ENCODE assay signal across 8 cellular contexts in the genomic region with DNA sequence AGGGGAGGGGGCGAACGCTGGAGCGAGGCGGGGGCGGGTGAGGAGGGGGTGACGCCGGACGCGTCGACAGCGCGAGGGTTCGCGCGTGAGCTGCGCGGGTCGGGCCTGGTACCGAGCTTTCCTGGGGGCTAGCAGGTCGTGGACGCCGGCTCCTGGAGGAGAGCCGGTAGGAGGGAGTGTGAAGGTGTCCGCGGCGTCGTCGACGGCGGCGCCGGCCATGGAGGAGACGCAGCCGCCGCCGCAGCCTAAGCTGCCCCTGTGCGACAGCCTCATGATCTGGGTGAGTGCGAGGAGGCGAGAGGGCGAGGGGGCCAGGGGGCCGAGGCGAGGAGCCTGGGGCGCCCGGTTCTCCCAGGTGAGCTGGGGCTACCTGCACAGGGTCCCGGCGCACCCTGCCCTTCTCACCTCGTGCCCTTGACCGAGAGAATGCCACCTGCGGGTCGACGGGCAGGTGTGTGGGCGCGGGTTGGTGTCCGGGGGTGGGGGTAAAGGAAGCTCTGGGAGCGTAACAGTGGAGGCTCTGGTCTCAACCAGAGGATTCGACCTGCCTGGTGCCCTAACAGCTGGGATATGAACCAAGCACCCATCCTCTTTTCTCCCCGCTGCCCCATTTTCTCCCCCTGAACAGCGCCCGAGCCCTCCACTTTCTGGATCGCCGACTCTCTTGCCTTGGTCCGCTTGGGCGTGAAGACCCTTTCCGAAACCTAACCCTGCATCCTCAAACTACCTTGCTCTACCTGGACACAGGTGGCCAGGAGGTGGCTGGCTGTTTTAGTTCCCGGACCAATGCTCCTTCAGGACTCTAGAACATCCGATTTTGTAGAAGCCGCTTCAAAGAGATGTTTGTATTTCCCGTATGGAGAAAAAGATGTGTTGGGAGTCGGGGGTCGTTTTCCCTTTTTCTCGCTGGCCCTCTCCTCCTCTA. TPM values are rescaled to one million over a fixed set of nuclear protein-coding genes. Genes with fewer than 3 reads are reported as not detected.
DNase-seq lines count a peak whose midpoint lies in the region; ATAC-seq and TF ChIP-seq lines count a peak whose summit lies in the region.

A gene (plus strand): TSS at position 49 of the 925 bp plus-strand sequence. CDS start 169 bp downstream, at position 218.

- H3K9me3 Mint-ChIP-seq in central memory CD8-positive, alpha-beta T cell: no peaks in the 10 kb centered on the region

- H3K4me1 Mint-ChIP-seq in central memory CD8-positive, alpha-beta T cell: peaks cover 6% of the 10 kb centered on the region

- no peak for TF ChIP-seq CTCF in GM12875 (IDR thresholded peaks at IDR 0.05; ENCODE audit: borderline replicate concordance, insufficient read depth, low read depth, low read length)

- no peaks in the 10 kb centered on the region for H3K9me3 ChIP-seq in mesodermal cell (ENCODE audit: control insufficient read depth, low read length)

- ATAC-seq in GM21619 (IDR thresholded peaks at IDR 0.05; ENCODE audit: unreplicated experiment) (peak; percentile 25), GM21717 (IDR thresholded peaks at IDR 0.05; ENCODE audit: unreplicated experiment) (no peak)
- ATAC-seq in central memory CD8-positive, alpha-beta T cell (replicated peaks; ENCODE audit: extremely low read depth, poor library complexity, severe bottlenecking): peak; percentile 43

- H3K27me3 Mint-ChIP-seq in central memory CD8-positive, alpha-beta T cell: peaks cover 15% of the 10 kb centered on the region

- peaks cover 8% of the 10 kb centered on the region for H3K36me3 Mint-ChIP-seq in central memory CD8-positive, alpha-beta T cell (ENCODE audit: insufficient read depth)

- H3K4me1 ChIP-seq in mesodermal cell (ENCODE audit: control insufficient read depth, insufficient read depth, low read length, poor library complexity, severe bottlenecking): no peaks in the 10 kb centered on the region

- DNase-seq in NCI-H510A (lab: John Stamatoyannopoulos, UW): peak; percentile 39
- DNase-seq in central memory CD8-positive, alpha-beta T cell (ENCODE audit: low spot score in 2 of 2): no peak
- peak; percentile 42 for DNase-seq in ureter (ENCODE audit: low spot score)
- no peak for DNase-seq in NOMO-1 treated with dmso at 0.1 percent for 144 hours (lab: John Stamatoyannopoulos, UW; ENCODE audit: unreplicated experiment)

- H3K27ac Mint-ChIP-seq in central memory CD8-positive, alpha-beta T cell (ENCODE audit: low read depth): peak within 1 kb of the TSS; percentile 3

- H3K4me3 ChIP-seq in GM12875 (ENCODE audit: low read depth, low read length) (peak within 1 kb of the TSS; percentile 52), mesodermal cell (ENCODE audit: extremely low read depth, insufficient read depth, low read length, poor library complexity, severe bottlenecking) (peak within 1 kb of the TSS; percentile 41)

- no peaks in the 10 kb centered on the region for H3K36me3 ChIP-seq in mesodermal cell (ENCODE audit: control insufficient read depth, insufficient read depth, low read length)

- WGBS in mesodermal cell (ENCODE audit: insufficient coverage in 2 of 2), 2 experiments: 6 to 9% methylated on average over 41 to 46 of the region's 71 CpGs

- H3K4me3 Mint-ChIP-seq in central memory CD8-positive, alpha-beta T cell: no peak within 1 kb of the TSS

- no peak within 1 kb of the TSS for H3K27ac ChIP-seq in mesodermal cell (ENCODE audit: low read depth, low read length, severe bottlenecking)

RNA-seq across cellular contexts. Expression of the gene that starts here (rescaled TPM):
- polyA plus RNA-seq in mesodermal cell (2013, experiment 1 of 2): 1.0 TPM
- polyA plus RNA-seq in mesodermal cell (2013, experiment 2 of 2): 1.0 TPM
- total RNA-seq in ureter: 15.9 TPM

Comparison
In these comparisons a context has a peak if more than half of its experiments do, and no peak if none do; other contexts are left out.
1. DNase-seq: peak in NCI-H510A (single experiment) and ureter (single experiment); none in central memory CD8-positive, alpha-beta T cell (0 of 2) and NOMO-1 treated with dmso at 0.1 percent for 144 hours (single experiment).